Comparison of ENCODE assay signal across 8 cellular contexts in genomic region chr2:190849774-190850173, GRCh38. TPM values are rescaled to one million over a fixed set of nuclear protein-coding genes. Genes with fewer than 3 reads are reported as not detected.
DNase-seq lines count a peak whose midpoint lies in the region; ATAC-seq and TF ChIP-seq lines count a peak whose summit lies in the region.

No MANE protein-coding gene starts in this region.

- peak; percentile 37 for DNase-seq in left ventricle myocardium superior
- no peak for DNase-seq in Right ventricle myocardium superior
- DNase-seq in adipocyte (ENCODE audit: low read depth) = peak; percentile 60
- peak; percentile 90 for DNase-seq in fibroblast of the aortic adventitia (ENCODE audit: low read depth)
- DNase-seq in NCI-H748 treated with DMSO at 0.1 percent for 48 hours (lab: John Stamatoyannopoulos, UW) = no peak
- DNase-seq in activated CD4-positive, CD25-positive, alpha-beta regulatory T cell (lab: John Stamatoyannopoulos, UW) = no peak
- no peak for DNase-seq in BE2C
- DNase-seq in NCI-H1930 (lab: John Stamatoyannopoulos, UW) = no peak

- H3K9me3 ChIP-seq in adipocyte (ENCODE audit: control insufficient read depth, low read length) (no peaks in the 10 kb centered on the region), BE2C (no peaks in the 10 kb centered on the region)

- intact Hi-C loops in left ventricle myocardium superior (cut with micrococcal nuclease) (loop anchor here (10.0 kb wide), 1 partner anchor 175 kb away; no protein-coding TSS in a partner anchor), Right ventricle myocardium superior (cut with DNase I) (loop anchor here (10.0 kb wide), 1 partner anchor 175 kb away; no protein-coding TSS in a partner anchor)

- peak; percentile 59 for ATAC-seq in left ventricle myocardium superior
- no peak for ATAC-seq in Right ventricle myocardium superior (ENCODE audit: poor library complexity)

- H3K36me3 ChIP-seq in adipocyte (ENCODE audit: control insufficient read depth, insufficient read depth, low read length, severe bottlenecking) = no peaks in the 10 kb centered on the region
- no peaks in the 10 kb centered on the region for H3K36me3 ChIP-seq in BE2C

- no peak overlapping the region for H3K9ac ChIP-seq in adipocyte (ENCODE audit: low read length)

- no peaks in the 10 kb centered on the region for H3K27me3 ChIP-seq in adipocyte (replicated peaks; ENCODE audit: control insufficient read depth, insufficient read depth, low read length)
- H3K27me3 ChIP-seq in BE2C = no peaks in the 10 kb centered on the region

- H3K4me1 ChIP-seq in adipocyte (ENCODE audit: control insufficient read depth, insufficient read depth, low read length) (peaks cover 21% of the 10 kb centered on the region), BE2C (no peaks in the 10 kb centered on the region)

- TF ChIP-seq CTCF in fibroblast of the aortic adventitia (IDR thresholded peaks at IDR 0.05; ENCODE audit: insufficient read depth, low read length) (no peak), BE2C (IDR thresholded peaks at IDR 0.05; ENCODE audit: low read depth, low read length) (no peak)

- H3K4me3 ChIP-seq in adipocyte (ENCODE audit: low read length) (no peak overlapping the region), fibroblast of the aortic adventitia (ENCODE audit: low read depth, low read length) (no peak overlapping the region), BE2C (ENCODE audit: low read depth, low read length) (no peak overlapping the region)

RNA-seq across cellular contexts. Expression of gene GLS, which starts 30.8 kb away (rescaled TPM):
- total RNA-seq in left ventricle myocardium superior (52.2 TPM), Right ventricle myocardium superior (52.3 TPM), fibroblast of the aortic adventitia (ENCODE audit: low replicate concordance) (116 and 627 TPM in 2 replicates)
- 56.2 TPM for polyA plus RNA-seq in BE2C (2012; ENCODE audit: insufficient read depth, insufficient read length, low read depth)

Comparison
In these comparisons a context has a peak if more than half of its experiments do, and no peak if none do; other contexts are left out.
1. DNase-seq: peak in left ventricle myocardium superior (single experiment), adipocyte (single experiment) and fibroblast of the aortic adventitia (single experiment); none in Right ventricle myocardium superior (single experiment), NCI-H748 treated with DMSO at 0.1 percent for 48 hours (single experiment), activated CD4-positive, CD25-positive, alpha-beta regulatory T cell (0 of 4), BE2C (single experiment) and NCI-H1930 (0 of 2).